Comparison of ENCODE assay signal across 1 cellular context in the genomic region with DNA sequence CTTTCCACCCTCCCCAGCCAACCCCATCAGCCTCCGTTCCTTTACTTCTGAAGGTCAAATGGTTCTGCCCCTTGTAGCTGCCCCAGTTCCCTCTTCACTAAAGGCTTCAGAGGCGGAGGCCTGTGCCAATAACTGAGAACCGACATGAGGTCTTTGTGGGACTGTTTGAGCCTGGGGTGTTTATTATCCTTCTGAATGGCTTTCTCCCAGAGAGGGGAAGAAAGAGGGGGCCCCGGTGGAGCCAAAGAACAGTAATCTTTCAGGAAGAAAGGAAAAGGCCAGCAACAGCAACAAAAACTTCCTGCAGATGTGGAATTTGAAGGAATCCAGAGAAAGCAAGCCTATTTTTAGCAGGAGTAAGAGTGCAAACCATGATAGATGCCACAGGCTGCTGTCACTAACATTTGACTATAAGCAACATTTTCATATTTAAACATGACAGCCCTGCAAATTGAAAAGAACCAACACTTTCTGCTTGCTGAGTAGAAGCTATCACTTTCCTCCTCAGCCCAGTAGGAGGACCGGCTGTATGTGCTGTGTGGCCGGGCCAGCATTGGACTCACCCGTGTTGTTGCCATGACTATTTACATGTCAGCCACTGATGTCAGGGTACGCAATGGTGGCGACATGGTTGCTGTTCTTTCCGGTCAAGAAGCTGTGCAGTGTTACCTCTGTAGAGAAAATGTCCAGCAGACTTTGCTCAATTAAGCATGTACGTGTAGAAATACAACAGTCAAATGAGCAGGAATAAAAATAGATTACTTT.
TF ChIP-seq lines count a peak whose summit lies in the region.

No MANE protein-coding gene starts in this region.

TF ChIP-seq in H1, 55 proteins besides CTCF, POLR2A, EP300 and RAD21 (continued from another document):
- TF ChIP-seq, protein P1, sequence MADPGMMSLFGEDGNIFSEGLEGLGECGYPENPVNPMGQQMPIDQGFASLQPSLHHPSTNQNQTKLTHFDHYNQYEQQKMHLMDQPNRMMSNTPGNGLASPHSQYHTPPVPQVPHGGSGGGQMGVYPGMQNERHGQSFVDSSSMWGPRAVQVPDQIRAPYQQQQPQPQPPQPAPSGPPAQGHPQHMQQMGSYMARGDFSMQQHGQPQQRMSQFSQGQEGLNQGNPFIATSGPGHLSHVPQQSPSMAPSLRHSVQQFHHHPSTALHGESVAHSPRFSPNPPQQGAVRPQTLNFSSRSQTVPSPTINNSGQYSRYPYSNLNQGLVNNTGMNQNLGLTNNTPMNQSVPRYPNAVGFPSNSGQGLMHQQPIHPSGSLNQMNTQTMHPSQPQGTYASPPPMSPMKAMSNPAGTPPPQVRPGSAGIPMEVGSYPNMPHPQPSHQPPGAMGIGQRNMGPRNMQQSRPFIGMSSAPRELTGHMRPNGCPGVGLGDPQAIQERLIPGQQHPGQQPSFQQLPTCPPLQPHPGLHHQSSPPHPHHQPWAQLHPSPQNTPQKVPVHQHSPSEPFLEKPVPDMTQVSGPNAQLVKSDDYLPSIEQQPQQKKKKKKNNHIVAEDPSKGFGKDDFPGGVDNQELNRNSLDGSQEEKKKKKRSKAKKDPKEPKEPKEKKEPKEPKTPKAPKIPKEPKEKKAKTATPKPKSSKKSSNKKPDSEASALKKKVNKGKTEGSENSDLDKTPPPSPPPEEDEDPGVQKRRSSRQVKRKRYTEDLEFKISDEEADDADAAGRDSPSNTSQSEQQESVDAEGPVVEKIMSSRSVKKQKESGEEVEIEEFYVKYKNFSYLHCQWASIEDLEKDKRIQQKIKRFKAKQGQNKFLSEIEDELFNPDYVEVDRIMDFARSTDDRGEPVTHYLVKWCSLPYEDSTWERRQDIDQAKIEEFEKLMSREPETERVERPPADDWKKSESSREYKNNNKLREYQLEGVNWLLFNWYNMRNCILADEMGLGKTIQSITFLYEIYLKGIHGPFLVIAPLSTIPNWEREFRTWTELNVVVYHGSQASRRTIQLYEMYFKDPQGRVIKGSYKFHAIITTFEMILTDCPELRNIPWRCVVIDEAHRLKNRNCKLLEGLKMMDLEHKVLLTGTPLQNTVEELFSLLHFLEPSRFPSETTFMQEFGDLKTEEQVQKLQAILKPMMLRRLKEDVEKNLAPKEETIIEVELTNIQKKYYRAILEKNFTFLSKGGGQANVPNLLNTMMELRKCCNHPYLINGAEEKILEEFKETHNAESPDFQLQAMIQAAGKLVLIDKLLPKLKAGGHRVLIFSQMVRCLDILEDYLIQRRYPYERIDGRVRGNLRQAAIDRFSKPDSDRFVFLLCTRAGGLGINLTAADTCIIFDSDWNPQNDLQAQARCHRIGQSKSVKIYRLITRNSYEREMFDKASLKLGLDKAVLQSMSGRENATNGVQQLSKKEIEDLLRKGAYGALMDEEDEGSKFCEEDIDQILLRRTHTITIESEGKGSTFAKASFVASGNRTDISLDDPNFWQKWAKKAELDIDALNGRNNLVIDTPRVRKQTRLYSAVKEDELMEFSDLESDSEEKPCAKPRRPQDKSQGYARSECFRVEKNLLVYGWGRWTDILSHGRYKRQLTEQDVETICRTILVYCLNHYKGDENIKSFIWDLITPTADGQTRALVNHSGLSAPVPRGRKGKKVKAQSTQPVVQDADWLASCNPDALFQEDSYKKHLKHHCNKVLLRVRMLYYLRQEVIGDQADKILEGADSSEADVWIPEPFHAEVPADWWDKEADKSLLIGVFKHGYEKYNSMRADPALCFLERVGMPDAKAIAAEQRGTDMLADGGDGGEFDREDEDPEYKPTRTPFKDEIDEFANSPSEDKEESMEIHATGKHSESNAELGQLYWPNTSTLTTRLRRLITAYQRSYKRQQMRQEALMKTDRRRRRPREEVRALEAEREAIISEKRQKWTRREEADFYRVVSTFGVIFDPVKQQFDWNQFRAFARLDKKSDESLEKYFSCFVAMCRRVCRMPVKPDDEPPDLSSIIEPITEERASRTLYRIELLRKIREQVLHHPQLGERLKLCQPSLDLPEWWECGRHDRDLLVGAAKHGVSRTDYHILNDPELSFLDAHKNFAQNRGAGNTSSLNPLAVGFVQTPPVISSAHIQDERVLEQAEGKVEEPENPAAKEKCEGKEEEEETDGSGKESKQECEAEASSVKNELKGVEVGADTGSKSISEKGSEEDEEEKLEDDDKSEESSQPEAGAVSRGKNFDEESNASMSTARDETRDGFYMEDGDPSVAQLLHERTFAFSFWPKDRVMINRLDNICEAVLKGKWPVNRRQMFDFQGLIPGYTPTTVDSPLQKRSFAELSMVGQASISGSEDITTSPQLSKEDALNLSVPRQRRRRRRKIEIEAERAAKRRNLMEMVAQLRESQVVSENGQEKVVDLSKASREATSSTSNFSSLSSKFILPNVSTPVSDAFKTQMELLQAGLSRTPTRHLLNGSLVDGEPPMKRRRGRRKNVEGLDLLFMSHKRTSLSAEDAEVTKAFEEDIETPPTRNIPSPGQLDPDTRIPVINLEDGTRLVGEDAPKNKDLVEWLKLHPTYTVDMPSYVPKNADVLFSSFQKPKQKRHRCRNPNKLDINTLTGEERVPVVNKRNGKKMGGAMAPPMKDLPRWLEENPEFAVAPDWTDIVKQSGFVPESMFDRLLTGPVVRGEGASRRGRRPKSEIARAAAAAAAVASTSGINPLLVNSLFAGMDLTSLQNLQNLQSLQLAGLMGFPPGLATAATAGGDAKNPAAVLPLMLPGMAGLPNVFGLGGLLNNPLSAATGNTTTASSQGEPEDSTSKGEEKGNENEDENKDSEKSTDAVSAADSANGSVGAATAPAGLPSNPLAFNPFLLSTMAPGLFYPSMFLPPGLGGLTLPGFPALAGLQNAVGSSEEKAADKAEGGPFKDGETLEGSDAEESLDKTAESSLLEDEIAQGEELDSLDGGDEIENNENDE (IDR thresholded peaks at IDR 0.05; ENCODE audit: insufficient replicate concordance, low read length): peak; percentile 56
- TF ChIP-seq RBBP5 (IDR thresholded peaks at IDR 0.05; ENCODE audit: borderline replicate concordance, low read depth, low read length) (no peak), SIN3A (conservative IDR thresholded peaks at IDR 0.05 in 1 of 2, IDR thresholded peaks at IDR 0.05 in 1 of 2; ENCODE audit: low read depth in 1 of 2, low read length in 2 of 2) (no peak), BCL11A (IDR thresholded peaks at IDR 0.05; ENCODE audit: low read depth in 2 of 2, low read length in 2 of 2) (no peak), TBP (IDR thresholded peaks at IDR 0.05; ENCODE audit: low read depth, low read length) (no peak), HDAC2 (IDR thresholded peaks at IDR 0.05; ENCODE audit: borderline replicate concordance in 1 of 2, low read depth in 2 of 2, low read length in 2 of 2) (peak; percentile 66 to 94; a peak in 2 of 4 replicates), SAP30 (IDR thresholded peaks at IDR 0.05; ENCODE audit: insufficient read depth, insufficient replicate concordance, low read length) (no peak), NRF1 (IDR thresholded peaks at IDR 0.05; ENCODE audit: low read depth, low read length) (no peak), SIRT6 (IDR thresholded peaks at IDR 0.05; ENCODE audit: low read length) (no peak), JUND (IDR thresholded peaks at IDR 0.05; ENCODE audit: low read length) (no peak), SP1 (IDR thresholded peaks at IDR 0.05; ENCODE audit: low read depth, low read length) (peak; percentile 49; the same call in 1 of the 2 replicates), RFX5 (IDR thresholded peaks at IDR 0.05; ENCODE audit: borderline replicate concordance, low read depth, low read length) (no peak), KDM4A (IDR thresholded peaks at IDR 0.05; ENCODE audit: low read depth, low read length, severe bottlenecking) (no peak), ASH2L (IDR thresholded peaks at IDR 0.05; ENCODE audit: low read length) (no peak), TAF1 (IDR thresholded peaks at IDR 0.05; ENCODE audit: low read depth, low read length) (no peak), YY1 (IDR thresholded peaks at IDR 0.05; ENCODE audit: low read depth, low read length) (no peak)
